ENCODE assay signal across 21 cellular contexts in genomic region chrY:7769790-7770375, GRCh38.
DNase-seq lines count a peak whose midpoint lies in the region; ATAC-seq and TF ChIP-seq lines count a peak whose summit lies in the region.
"Had no signal": no experiment of that assay in that cellular context is flagged by ENCODE, and none has a peak within 500 bp of the region (broad histone marks: within the 10 kb centered on the region; RNA-seq: fewer than 3 reads in every experiment).

No MANE protein-coding gene starts in this region.

- H2BK5ac ChIP-seq in trophoblast cell (ENCODE audit: low read depth, low read length, poor library complexity), result peak overlapping the region; percentile 73
- H2BK5ac ChIP-seq in H9 (ENCODE audit: insufficient read length, low read length), result no peak overlapping the region

- H3K4ac ChIP-seq in trophoblast cell (ENCODE audit: low read depth, low read length) (no peak overlapping the region), H9 (ENCODE audit: low read depth, low read length) (no peak overlapping the region)

- H2BK15ac ChIP-seq in H9 (ENCODE audit: low read depth, low read length), result no peak overlapping the region

- H3K4me2 ChIP-seq in trophoblast cell (ENCODE audit: low read length) (no peak overlapping the region), H9 (ENCODE audit: insufficient read depth, insufficient read length, low read length) (no peak overlapping the region)
- H3K4me2 ChIP-seq: A549 had no signal

- H3K79me2 ChIP-seq in trophoblast cell (ENCODE audit: control insufficient read depth, insufficient read depth, low read length, poor library complexity), result no peaks in the 10 kb centered on the region
- no peaks in the 10 kb centered on the region for H3K79me2 ChIP-seq in H9 (ENCODE audit: insufficient read depth, low read length)

- H3K4me1 ChIP-seq in trophoblast cell (ENCODE audit: control insufficient read depth in 1 of 2, insufficient read depth in 2 of 2, low read length in 2 of 2), result peaks cover 4 to 5% of the 10 kb centered on the region in 2 experiments
- no peaks in the 10 kb centered on the region for H3K4me1 ChIP-seq in H9 (ENCODE audit: insufficient read depth, low read length)
- H3K4me1 ChIP-seq: A549, SJSA1 had no signal

- no peak overlapping the region for H3K4me3 Mint-ChIP-seq in H9

- no peak for ATAC-seq in HG03139 (IDR thresholded peaks at IDR 0.05; ENCODE audit: unreplicated experiment)
- ATAC-seq: A549, HCT116 had no signal

- DNase-seq in EH (ENCODE audit: low read depth) (peak; percentile 30), NCI-H226 (peak; percentile 80), epithelial cell of prostate (ENCODE audit: low read depth, low spot score) (peak; percentile 20), trophoblast cell (peak in 1 of 2 donors; percentile 77), DMS 273 treated with DMSO at 0.1 percent for 48 hours (lab: John Stamatoyannopoulos, UW) (no peak), H9 (no peak), NCI-H1092 treated with DMSO at 0.1 percent for 48 hours (lab: John Stamatoyannopoulos, UW) (no peak)
- DNase-seq: C1 segment of cervical spinal cord, IMR-90, Karpas-422, MM.1S, NCI-H1105, NCI-H1694 treated with DMSO at 0.1 percent for 48 hours, NCI-H2107, NCI-H345, NCI-H69, RPMI8226 had no signal

- no peaks in the 10 kb centered on the region for H4K20me1 ChIP-seq in H9 (ENCODE audit: control insufficient read depth, insufficient read depth, insufficient read length)

- no peak overlapping the region for H4K12ac ChIP-seq in trophoblast cell (ENCODE audit: low read depth, low read length)

- no peaks in the 10 kb centered on the region for H3K36me3 Mint-ChIP-seq in H9 (ENCODE audit: insufficient read depth in 1 of 3, low read depth in 3 of 3)

- WGBS in trophoblast cell (ENCODE audit: extremely low coverage, insufficient coverage, insufficient read length), result no CpG with 5 or more reads among the region's 1 CpG
- WGBS in H9 (ENCODE audit: extremely low coverage, insufficient read length, low lambda C conversion rate), result no CpG with 5 or more reads among the region's 1 CpG

- H2BK12ac ChIP-seq in trophoblast cell (ENCODE audit: low read length) (peak overlapping the region; percentile 98), H9 (ENCODE audit: insufficient read length, low read depth, low read length) (no peak overlapping the region)

- no peak overlapping the region for H3T11ph ChIP-seq in H9 (ENCODE audit: low read length)

- no peak overlapping the region for H3K27ac Mint-ChIP-seq in H9

- H2BK120ac ChIP-seq in trophoblast cell (ENCODE audit: insufficient read depth, low read length, poor library complexity) (peak overlapping the region; percentile 93), H9 (ENCODE audit: low read depth, low read length, poor library complexity, severe bottlenecking) (no peak overlapping the region)

- H3K4me1 Mint-ChIP-seq in H9, result no peaks in the 10 kb centered on the region

- H3K56ac ChIP-seq in H9 (ENCODE audit: insufficient read length, low read depth, low read length), result no peak overlapping the region

- no peaks in the 10 kb centered on the region for H3K36me3 ChIP-seq in trophoblast cell (ENCODE audit: control insufficient read depth in 1 of 2, insufficient read depth in 2 of 2, low read length in 2 of 2)
- H3K36me3 ChIP-seq: SJSA1 had no signal

- no peaks in the 10 kb centered on the region for H3K9me3 Mint-ChIP-seq in H9

- H4K91ac ChIP-seq in trophoblast cell (ENCODE audit: low read depth, low read length), result peak overlapping the region; percentile 62
- H4K91ac ChIP-seq in H9 (ENCODE audit: insufficient read length, low read depth, low read length), result no peak overlapping the region

- H3K27ac ChIP-seq in epithelial cell of prostate (peak overlapping the region; percentile 74), trophoblast cell (ENCODE audit: low read depth, low read length) (peak overlapping the region; percentile 82), H9 (ENCODE audit: insufficient read length, low read depth, low read length) (no peak overlapping the region)
- H3K27ac ChIP-seq: A549, SJSA1 had no signal

- no peak overlapping the region for H4K5ac ChIP-seq in H9 (ENCODE audit: insufficient read length, low read depth, low read length)

- peak overlapping the region; percentile 75 for H3K18ac ChIP-seq in trophoblast cell (ENCODE audit: low read length)
- no peak overlapping the region for H3K18ac ChIP-seq in H9 (ENCODE audit: insufficient read length, low read depth, low read length)

- TF ChIP-seq CTCF in H9 (conservative IDR thresholded peaks at IDR 0.05), result no peak

- H2AFZ ChIP-seq in trophoblast cell (ENCODE audit: insufficient read depth, low read length, poor library complexity) (no peak overlapping the region), H9 (ENCODE audit: low read length) (no peak overlapping the region)

- H3K14ac ChIP-seq in trophoblast cell (ENCODE audit: low read length) (peak overlapping the region; percentile 96), H9 (ENCODE audit: insufficient read depth, low read length) (no peak overlapping the region)

- no peaks in the 10 kb centered on the region for H3K23me2 ChIP-seq in H9 (ENCODE audit: insufficient read length, low read depth, low read length, poor library complexity, severe bottlenecking)

- no peak overlapping the region for H3K23ac ChIP-seq in trophoblast cell (ENCODE audit: low read length)
- no peak overlapping the region for H3K23ac ChIP-seq in H9 (ENCODE audit: insufficient read length, low read depth, low read length)

- H3K27me3 ChIP-seq in trophoblast cell (ENCODE audit: insufficient read depth, low read length) (no peaks in the 10 kb centered on the region), H9 (ENCODE audit: insufficient read depth, low read length) (no peaks in the 10 kb centered on the region)
- H3K27me3 ChIP-seq: SJSA1 had no signal

- no peak overlapping the region for H2BK20ac ChIP-seq in H9 (ENCODE audit: low read depth, low read length, poor library complexity, severe bottlenecking)

- H3K27me3 Mint-ChIP-seq in H9 (ENCODE audit: low read depth), result no peaks in the 10 kb centered on the region

- H3K4me3 ChIP-seq in trophoblast cell (ENCODE audit: low read depth, low read length), result no peak overlapping the region
- H3K4me3 ChIP-seq: A549, SJSA1 had no signal

- H3K9ac ChIP-seq in trophoblast cell (ENCODE audit: low read length) (no peak overlapping the region), H9 (ENCODE audit: extremely low read depth, insufficient read length, low read length) (no peak overlapping the region)

- H2AK5ac ChIP-seq in trophoblast cell (ENCODE audit: low read length) (no peak overlapping the region), H9 (ENCODE audit: insufficient read length, low read length) (no peak overlapping the region)

- peaks cover 9% of the 10 kb centered on the region for H3K79me1 ChIP-seq in trophoblast cell (ENCODE audit: low read length)
- no peaks in the 10 kb centered on the region for H3K79me1 ChIP-seq in H9 (ENCODE audit: insufficient read depth, low read depth, low read length, poor library complexity, severe bottlenecking)

- H4K8ac ChIP-seq in trophoblast cell (ENCODE audit: low read depth, low read length) (peak overlapping the region; percentile 60), H9 (replicated peaks; ENCODE audit: insufficient read length, low read depth, low read length) (no peak overlapping the region)

- H3K9me3 ChIP-seq in trophoblast cell (ENCODE audit: insufficient read depth, low read depth, low read length), result no peaks in the 10 kb centered on the region
- no peaks in the 10 kb centered on the region for H3K9me3 ChIP-seq in H9 (ENCODE audit: control insufficient read depth, low read depth, low read length)
- H3K9me3 ChIP-seq: A549, SJSA1 had no signal

Comparison
In these comparisons a context has a peak if more than half of its experiments do, and no peak if none do; other contexts are left out.
1. DNase-seq: peak in EH (single experiment), NCI-H226 (single experiment) and epithelial cell of prostate (single experiment); none in DMS 273 treated with DMSO at 0.1 percent for 48 hours (single experiment), H9 (single experiment) and NCI-H1092 treated with DMSO at 0.1 percent for 48 hours (single experiment).